In the genomic region with DNA sequence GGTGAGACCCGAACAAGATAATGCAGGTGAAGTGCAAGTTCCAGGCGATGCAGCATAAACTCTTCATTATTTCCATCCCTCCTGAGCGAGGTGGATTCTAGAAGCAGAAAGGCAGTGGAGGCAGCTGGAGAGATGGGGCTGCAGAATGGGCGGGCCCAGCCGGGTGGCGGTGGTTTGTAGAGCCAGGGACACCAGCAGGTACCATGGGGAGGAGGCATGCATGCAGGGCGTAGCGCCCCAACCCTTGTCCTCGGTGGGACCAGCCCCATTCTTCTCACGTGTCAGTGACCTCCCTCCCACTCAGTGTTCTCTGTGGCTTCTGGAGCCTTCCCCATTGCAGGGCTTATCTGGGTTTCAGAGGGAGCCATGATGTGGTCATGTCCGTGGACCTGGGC, we compare ENCODE assay signal across 17 cellular contexts. TPM values are rescaled to one million over a fixed set of nuclear protein-coding genes. Genes with fewer than 3 reads are reported as not detected.
DNase-seq lines count a peak whose midpoint lies in the region; ATAC-seq and TF ChIP-seq lines count a peak whose summit lies in the region.
"Had no signal": no experiment of that assay in that cellular context is flagged by ENCODE, and none has a peak within 500 bp of the region (broad histone marks: within the 10 kb centered on the region; RNA-seq: fewer than 3 reads in every experiment).

No MANE protein-coding gene starts in this region.

- no peaks in the 10 kb centered on the region for H4K20me1 ChIP-seq in OCI-LY3 (ENCODE audit: insufficient read depth, low read length)

- H3K27me3 Mint-ChIP-seq in HFFc6 (ENCODE audit: insufficient read depth), result peaks cover 6% of the 10 kb centered on the region
- peaks cover 14 to 24% of the 10 kb centered on the region in 2 donors for H3K27me3 Mint-ChIP-seq in CD8-positive, alpha-beta memory T cell
- peaks cover 15% of the 10 kb centered on the region for H3K27me3 Mint-ChIP-seq in CD8-positive, alpha-beta T cell (ENCODE audit: low read depth)

- peaks cover 26% of the 10 kb centered on the region for H3K4me1 ChIP-seq in OCI-LY3 (ENCODE audit: low read length)
- H3K4me1 ChIP-seq in CD8-positive, alpha-beta memory T cell (ENCODE audit: insufficient read depth, low read length), result no peaks in the 10 kb centered on the region
- no peaks in the 10 kb centered on the region for H3K4me1 ChIP-seq in CD8-positive, alpha-beta T cell (ENCODE audit: insufficient read depth, low read length)
- H3K4me1 ChIP-seq: BE2C had no signal

- DNase-seq in H7 (peak; percentile 39), mesenteric fat pad (ENCODE audit: low spot score) (peak; percentile 45), HFFc6 (no peak)
- DNase-seq in CD8-positive, alpha-beta memory T cell, result no peak
- no peak for DNase-seq in CD8-positive, alpha-beta T cell
- DNase-seq: BE2C, Calu3, DMS79 treated with DMSO at 0.1 percent for 48 hours, GF-D8, IMR-90 had no signal

- no peak overlapping the region for H3K27ac ChIP-seq in OCI-LY3 (ENCODE audit: low read length)
- H3K27ac ChIP-seq in CD8-positive, alpha-beta memory T cell (ENCODE audit: low read depth, low read length), result no peak overlapping the region
- no peak overlapping the region for H3K27ac ChIP-seq in CD8-positive, alpha-beta T cell (ENCODE audit: low read depth, low read length)
- H3K27ac ChIP-seq: C4-2B had no signal

- H3K4me3 Mint-ChIP-seq in HFFc6, result no peak overlapping the region
- H3K4me3 Mint-ChIP-seq in CD8-positive, alpha-beta memory T cell, result no peak overlapping the region
- H3K4me3 Mint-ChIP-seq in CD8-positive, alpha-beta T cell, result no peak overlapping the region
- H3K4me3 Mint-ChIP-seq: CD4-positive, alpha-beta T cell had no signal

- H3K9ac ChIP-seq in OCI-LY3 (ENCODE audit: low read length), result no peak overlapping the region

- POLR2A ChIA-PET in CD8-positive, alpha-beta memory T cell (lab: Charles Lee), result no interaction called here
- POLR2A ChIA-PET in CD8-positive, alpha-beta T cell (lab: Charles Lee), result no interaction called here

- H3K4me2 ChIP-seq in OCI-LY3 (ENCODE audit: low read length), result 0 out of 2 replicates have a peak overlapping the region, but pooled peaks have one; percentile 15

- H3K27ac Mint-ChIP-seq in HFFc6, result no peak overlapping the region
- H3K27ac Mint-ChIP-seq in CD8-positive, alpha-beta memory T cell, result no peak overlapping the region
- no peak overlapping the region for H3K27ac Mint-ChIP-seq in CD8-positive, alpha-beta T cell
- H3K27ac Mint-ChIP-seq: CD4-positive, alpha-beta T cell had no signal

- peaks cover 53% of the 10 kb centered on the region for H3K9me3 Mint-ChIP-seq in HFFc6
- peaks cover 0 to 5% (median 0%) of the 10 kb centered on the region in 5 donors for H3K9me3 Mint-ChIP-seq in CD8-positive, alpha-beta memory T cell
- H3K9me3 Mint-ChIP-seq in CD8-positive, alpha-beta T cell, result no peaks in the 10 kb centered on the region
- H3K9me3 Mint-ChIP-seq: CD4-positive, alpha-beta T cell had no signal

- CTCF ChIA-PET in CD8-positive, alpha-beta memory T cell (lab: Charles Lee), result no interaction called here
- CTCF ChIA-PET in CD8-positive, alpha-beta T cell (lab: Charles Lee), result no interaction called here

- TF ChIP-seq CTCF in OCI-LY3 (IDR thresholded peaks at IDR 0.05; ENCODE audit: low read depth, low read length), result no peak
- no peak for TF ChIP-seq CTCF in HFFc6 (IDR thresholded peaks at IDR 0.05)
- TF ChIP-seq CTCF in CD8-positive, alpha-beta T cell (IDR thresholded peaks at IDR 0.05), result no peak

- H3K9me3 ChIP-seq in OCI-LY3 (ENCODE audit: insufficient read depth, low read length), result no peaks in the 10 kb centered on the region
- H3K9me3 ChIP-seq in CD8-positive, alpha-beta memory T cell (ENCODE audit: low read length), result no peaks in the 10 kb centered on the region
- H3K9me3 ChIP-seq in CD8-positive, alpha-beta T cell (ENCODE audit: low read length), result no peaks in the 10 kb centered on the region
- H3K9me3 ChIP-seq: BE2C had no signal

- H3K36me3 Mint-ChIP-seq in HFFc6 (ENCODE audit: low read depth), result no peaks in the 10 kb centered on the region; the same call in 1 of the 2 replicates
- H3K36me3 Mint-ChIP-seq in CD8-positive, alpha-beta memory T cell, result no peaks in the 10 kb centered on the region
- no peaks in the 10 kb centered on the region for H3K36me3 Mint-ChIP-seq in CD8-positive, alpha-beta T cell

- H3K4me1 Mint-ChIP-seq in HFFc6 (ENCODE audit: low read depth), result no peaks in the 10 kb centered on the region
- no peaks in the 10 kb centered on the region for H3K4me1 Mint-ChIP-seq in CD8-positive, alpha-beta memory T cell
- H3K4me1 Mint-ChIP-seq in CD8-positive, alpha-beta T cell (ENCODE audit: low read depth), result no peaks in the 10 kb centered on the region

- no peaks in the 10 kb centered on the region for H3K36me3 ChIP-seq in H7 (replicated peaks; ENCODE audit: control insufficient read depth, insufficient read depth, low read length)
- H3K36me3 ChIP-seq in OCI-LY3 (replicated peaks; ENCODE audit: low read depth, low read length), result no peaks in the 10 kb centered on the region
- no peaks in the 10 kb centered on the region for H3K36me3 ChIP-seq in CD8-positive, alpha-beta memory T cell (ENCODE audit: insufficient read depth, low read length)
- no peaks in the 10 kb centered on the region for H3K36me3 ChIP-seq in CD8-positive, alpha-beta T cell (ENCODE audit: insufficient read depth, low read length)
- H3K36me3 ChIP-seq: BE2C had no signal

- no peak overlapping the region for H2AFZ ChIP-seq in OCI-LY3 (ENCODE audit: low read depth, low read length)

- no peak for ATAC-seq in CD8-positive, alpha-beta T cell
- ATAC-seq: GM12878, HCT116 had no signal

- H3K27me3 ChIP-seq in H7 (ENCODE audit: control insufficient read depth, insufficient read depth, low read length) (no peaks in the 10 kb centered on the region), OCI-LY3 (ENCODE audit: low read depth, low read length) (peaks cover 8% of the 10 kb centered on the region; the same call in 1 of the 2 replicates)
- no peaks in the 10 kb centered on the region for H3K27me3 ChIP-seq in CD8-positive, alpha-beta memory T cell (ENCODE audit: insufficient read depth, low read length, poor library complexity, severe bottlenecking)
- no peaks in the 10 kb centered on the region for H3K27me3 ChIP-seq in CD8-positive, alpha-beta T cell (ENCODE audit: insufficient read depth, low read length)
- H3K27me3 ChIP-seq: BE2C had no signal

- H3K4me3 ChIP-seq in H7 (ENCODE audit: insufficient read depth, low read depth, low read length) (no peak overlapping the region), OCI-LY3 (ENCODE audit: low read length) (no peak overlapping the region)
- H3K4me3 ChIP-seq in CD8-positive, alpha-beta memory T cell (ENCODE audit: low read length), result no peak overlapping the region
- H3K4me3 ChIP-seq in CD8-positive, alpha-beta T cell (ENCODE audit: low read depth, low read length), result no peak overlapping the region
- H3K4me3 ChIP-seq: GM12878, K562 had no signal

- intact Hi-C loops in CD8-positive, alpha-beta T cell (cut with DNase I, micrococcal nuclease), result no loop called here

- no peaks in the 10 kb centered on the region for H3K79me2 ChIP-seq in OCI-LY3 (ENCODE audit: low read length)

RNA-seq across cellular contexts. Expression of gene MPPED1, which starts 38.0 kb away (rescaled TPM):
- total RNA-seq in H7 (2014; rRNA removed; shearing (Covaris generic)), result 0.15 and 1.2 TPM in 2 replicates
- total RNA-seq in mesenteric fat pad, result not detected
- not detected for total RNA-seq in HFFc6 (2021; fragmentation: NEBNext Ultra II Directional; extraction: Animal tissue kit (Norgen Biotek cat#: 25700))
- total RNA-seq in CD8-positive, alpha-beta memory T cell, result not detected
- polyA plus RNA-seq in CD8-positive, alpha-beta memory T cell, result not detected
- not detected for total RNA-seq in CD8-positive, alpha-beta T cell
- total RNA-seq: Calu3; CD4-positive, alpha-beta T cell; H4; IMR-90; K562 had no signal
- polyA plus RNA-seq: GM12878, IMR-90, K562 had no signal

Comparison
In these comparisons a context has a peak if more than half of its experiments do, and no peak if none do; other contexts are left out.
1. DNase-seq: peak in H7 (single experiment) and mesenteric fat pad (single experiment); none in HFFc6 (single experiment), CD8-positive, alpha-beta memory T cell (0 of 5) and CD8-positive, alpha-beta T cell (0 of 7).